In genomic region chr11:72038491-72038890, GRCh38 we compare ENCODE assay signal across 9 cellular contexts. TPM values are rescaled to one million over a fixed set of nuclear protein-coding genes. Genes with fewer than 3 reads are reported as not detected.
DNase-seq lines count a peak whose midpoint lies in the region; ATAC-seq and TF ChIP-seq lines count a peak whose summit lies in the region.
"Had no signal": no experiment of that assay in that cellular context is flagged by ENCODE, and none has a peak within 500 bp of the region (broad histone marks: within the 10 kb centered on the region; RNA-seq: fewer than 3 reads in every experiment).

No MANE protein-coding gene starts in this region.

- peaks cover 87% of the 10 kb centered on the region for H3K79me2 ChIP-seq in neural progenitor cell (ENCODE audit: low read depth)

- peak overlapping the region; percentile 95 for H3K4me3 ChIP-seq in AG10803 (ENCODE audit: low read length)
- peak overlapping the region; percentile 77 for H3K4me3 ChIP-seq in epithelial cell of proximal tubule (ENCODE audit: low read depth, low read length)
- peak overlapping the region; percentile 54 for H3K4me3 ChIP-seq in neural progenitor cell

- H3K27ac Mint-ChIP-seq in neural progenitor cell (no peak overlapping the region), type B pancreatic cell (no peak overlapping the region)
- H3K27ac Mint-ChIP-seq in stimulated activated effector memory CD8-positive, alpha-beta T cell treated with anti-CD3 and anti-CD28 coated beads, Interleukin-12 subunit alpha, Interleukin-12 subunit beta, amount 100 ng/mL, for 72 hours: no peak overlapping the region
- H3K27ac Mint-ChIP-seq: T-helper 17 cell had no signal

- ATAC-seq in stimulated activated effector memory CD8-positive, alpha-beta T cell treated with anti-CD3 and anti-CD28 coated beads, Interleukin-12 subunit alpha, Interleukin-12 subunit beta, amount 100 ng/mL, for 72 hours: no peak
- no peak for ATAC-seq in HG03378 (IDR thresholded peaks at IDR 0.05; ENCODE audit: unreplicated experiment)
- ATAC-seq: T-helper 17 cell had no signal

- H4K20me1 ChIP-seq in neural progenitor cell (ENCODE audit: low read depth): peaks cover 19% of the 10 kb centered on the region

- H3K4me3 Mint-ChIP-seq in neural progenitor cell (no peak overlapping the region), type B pancreatic cell (no peak overlapping the region)
- H3K4me3 Mint-ChIP-seq in stimulated activated effector memory CD8-positive, alpha-beta T cell treated with anti-CD3 and anti-CD28 coated beads, Interleukin-12 subunit alpha, Interleukin-12 subunit beta, amount 100 ng/mL, for 72 hours: no peak overlapping the region
- H3K4me3 Mint-ChIP-seq: T-helper 17 cell had no signal

- no peaks in the 10 kb centered on the region for H3K9me3 ChIP-seq in neural progenitor cell (ENCODE audit: low read depth)

- no peak overlapping the region for H2AFZ ChIP-seq in neural progenitor cell (replicated peaks)

- H3F3A ChIP-seq in neural progenitor cell (ENCODE audit: low read depth): peaks cover 49% of the 10 kb centered on the region

- peak overlapping the region; percentile 90 for H3K27ac ChIP-seq in neural progenitor cell

- no peak overlapping the region for H3K9ac ChIP-seq in neural progenitor cell

- H3K36me3 Mint-ChIP-seq in neural progenitor cell (peaks cover 8% of the 10 kb centered on the region), type B pancreatic cell (peaks cover 7% of the 10 kb centered on the region)
- H3K36me3 Mint-ChIP-seq in stimulated activated effector memory CD8-positive, alpha-beta T cell treated with anti-CD3 and anti-CD28 coated beads, Interleukin-12 subunit alpha, Interleukin-12 subunit beta, amount 100 ng/mL, for 72 hours: peaks cover 27% of the 10 kb centered on the region

- H3K27me3 Mint-ChIP-seq in neural progenitor cell (ENCODE audit: insufficient read depth, low read depth) (no peaks in the 10 kb centered on the region), type B pancreatic cell (no peaks in the 10 kb centered on the region)
- H3K27me3 Mint-ChIP-seq: T-helper 17 cell had no signal

- no peaks in the 10 kb centered on the region for H3K9me3 Mint-ChIP-seq in neural progenitor cell
- H3K9me3 Mint-ChIP-seq in stimulated activated effector memory CD8-positive, alpha-beta T cell treated with anti-CD3 and anti-CD28 coated beads, Interleukin-12 subunit alpha, Interleukin-12 subunit beta, amount 100 ng/mL, for 72 hours: no peaks in the 10 kb centered on the region
- no peaks in the 10 kb centered on the region for H3K9me3 Mint-ChIP-seq in type B pancreatic cell

- H3K36me3 ChIP-seq in neural progenitor cell: no peaks in the 10 kb centered on the region

- peak overlapping the region; percentile 78 for H3K4me2 ChIP-seq in neural progenitor cell

- H3K4me1 Mint-ChIP-seq in neural progenitor cell (peaks cover 11% of the 10 kb centered on the region), type B pancreatic cell (ENCODE audit: unreplicated experiment) (peaks cover 16% of the 10 kb centered on the region)
- H3K4me1 Mint-ChIP-seq in stimulated activated effector memory CD8-positive, alpha-beta T cell treated with anti-CD3 and anti-CD28 coated beads, Interleukin-12 subunit alpha, Interleukin-12 subunit beta, amount 100 ng/mL, for 72 hours: peaks cover 35% of the 10 kb centered on the region

- DNase-seq in AG10803 (ENCODE audit: low read depth) (peak; percentile 78), NCI-H2196 (lab: John Stamatoyannopoulos, UW; ENCODE audit: unreplicated experiment) (peak; percentile 68), epithelial cell of proximal tubule (ENCODE audit: low read depth) (no peak), neural progenitor cell (ENCODE audit: low spot score) (no peak), type B pancreatic cell (ENCODE audit: extremely low spot score, unreplicated experiment) (no peak)
- no peak for DNase-seq in stimulated activated effector memory CD8-positive, alpha-beta T cell treated with anti-CD3 and anti-CD28 coated beads, Interleukin-12 subunit alpha, Interleukin-12 subunit beta, amount 100 ng/mL, for 72 hours (ENCODE audit: low spot score in 2 of 2)
- DNase-seq in activated CD4-positive, alpha-beta T cell treated with anti-CD3 and anti-CD28 coated beads for 48 hours: no peak
- DNase-seq: T-helper 17 cell had no signal

- H3K27me3 ChIP-seq in neural progenitor cell: no peaks in the 10 kb centered on the region

- TF ChIP-seq CTCF in AG10803 (conservative IDR thresholded peaks at IDR 0.05; ENCODE audit: low read length) (no peak), epithelial cell of proximal tubule (conservative IDR thresholded peaks at IDR 0.05; ENCODE audit: low read depth, low read length) (no peak), neural progenitor cell (IDR thresholded peaks at IDR 0.05) (no peak), type B pancreatic cell (conservative IDR thresholded peaks at IDR 0.05) (no peak)

- peaks cover 47% of the 10 kb centered on the region for H3K4me1 ChIP-seq in neural progenitor cell

RNA-seq across cellular contexts. Expression of gene IL18BP, which starts 39.8 kb away (rescaled TPM):
- total RNA-seq in epithelial cell of proximal tubule (1.0 and 1.7 TPM in 2 replicates), neural progenitor cell (ENCODE audit: low replicate concordance) (7.5 and 10.3 TPM in 2 replicates), type B pancreatic cell (ENCODE audit: low replicate concordance) (10.6 and 15.7 TPM in 2 replicates)

RNA-seq across cellular contexts. Expression of gene NUMA1, which starts 41.9 kb away (rescaled TPM):
- total RNA-seq in epithelial cell of proximal tubule: 116 TPM in 2 replicates
- total RNA-seq in neural progenitor cell (ENCODE audit: low replicate concordance): 130 and 337 TPM in 2 replicates
- total RNA-seq in type B pancreatic cell (ENCODE audit: low replicate concordance): 183 and 225 TPM in 2 replicates

RNA-seq across cellular contexts. Expression of gene LRRC51, which starts 42.2 kb away (rescaled TPM):
- total RNA-seq in epithelial cell of proximal tubule (3.7 and 6.7 TPM in 2 replicates), neural progenitor cell (ENCODE audit: low replicate concordance) (10.5 and 15.0 TPM in 2 replicates), type B pancreatic cell (ENCODE audit: low replicate concordance) (7.9 and 14.7 TPM in 2 replicates)

Comparison
In these comparisons a context has a peak if more than half of its experiments do, and no peak if none do; other contexts are left out.
1. DNase-seq: peak in AG10803 (single experiment) and NCI-H2196 (single experiment); none in epithelial cell of proximal tubule (single experiment), neural progenitor cell (single experiment), stimulated activated effector memory CD8-positive, alpha-beta T cell treated with anti-CD3 and anti-CD28 coated beads, Interleukin-12 subunit alpha, Interleukin-12 subunit beta, amount 100 ng/mL, for 72 hours (0 of 2), type B pancreatic cell (single experiment) and activated CD4-positive, alpha-beta T cell treated with anti-CD3 and anti-CD28 coated beads for 48 hours (single experiment).
2. Peak in every context shown above with its lines, with median percentiles within 50 percentile points of each other: H3K4me3 ChIP-seq.